In the genomic region with DNA sequence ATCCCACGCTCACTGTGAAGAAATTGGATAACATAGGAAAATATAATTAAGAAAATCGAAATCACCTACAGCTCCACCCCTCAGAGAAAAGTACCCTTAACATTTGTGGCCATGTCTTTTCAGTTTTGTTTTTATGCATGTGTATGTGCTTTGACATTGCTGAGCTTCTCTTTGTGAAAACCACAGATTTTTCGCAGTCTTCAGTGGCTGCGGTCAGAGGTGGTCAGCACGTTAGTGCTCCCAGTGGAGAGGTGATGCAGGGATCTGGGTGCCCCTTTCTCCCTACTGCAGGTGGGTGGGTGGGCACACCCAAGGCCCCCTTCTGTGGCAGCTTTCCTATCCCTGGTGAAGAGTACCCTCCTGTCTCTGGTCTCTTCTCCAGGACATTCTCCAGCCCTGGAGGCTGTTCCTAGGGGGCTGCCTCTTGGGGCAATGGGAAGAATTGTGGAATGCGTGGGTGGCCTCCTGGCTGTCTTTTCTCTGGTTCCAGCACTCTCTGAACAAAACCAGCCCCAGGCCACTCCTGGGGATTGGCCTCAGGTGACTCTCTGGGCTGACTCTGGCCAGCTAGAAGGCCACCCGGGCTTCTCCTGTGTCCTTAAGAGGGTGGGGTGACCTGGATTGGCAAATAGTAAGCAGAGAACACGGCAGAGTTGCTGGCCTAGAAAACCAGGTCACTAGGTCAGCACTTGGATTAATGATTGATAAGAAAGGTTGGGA, we compare ENCODE assay signal across 1 cellular context.
TF ChIP-seq lines count a peak whose summit lies in the region.

No MANE protein-coding gene starts in this region.

TF ChIP-seq in HepG2, 621 proteins besides CTCF, POLR2A, EP300 and RAD21 (continued from another document and continues in another):
- no peak for TF ChIP-seq EHMT2 (IDR thresholded peaks at IDR 0.05; ENCODE audit: borderline replicate concordance, low read depth, low read length)
- TF ChIP-seq AGO1 (IDR thresholded peaks at IDR 0.05; ENCODE audit: low read depth, low read length, poor library complexity, severe bottlenecking): no peak
- peak; percentile 42; the same call in 1 of the 2 replicates for TF ChIP-seq ZNF747 (CRISPR knock-in tag; IDR thresholded peaks at IDR 0.05; ENCODE audit: borderline replicate concordance)
- TF ChIP-seq, protein P1, sequence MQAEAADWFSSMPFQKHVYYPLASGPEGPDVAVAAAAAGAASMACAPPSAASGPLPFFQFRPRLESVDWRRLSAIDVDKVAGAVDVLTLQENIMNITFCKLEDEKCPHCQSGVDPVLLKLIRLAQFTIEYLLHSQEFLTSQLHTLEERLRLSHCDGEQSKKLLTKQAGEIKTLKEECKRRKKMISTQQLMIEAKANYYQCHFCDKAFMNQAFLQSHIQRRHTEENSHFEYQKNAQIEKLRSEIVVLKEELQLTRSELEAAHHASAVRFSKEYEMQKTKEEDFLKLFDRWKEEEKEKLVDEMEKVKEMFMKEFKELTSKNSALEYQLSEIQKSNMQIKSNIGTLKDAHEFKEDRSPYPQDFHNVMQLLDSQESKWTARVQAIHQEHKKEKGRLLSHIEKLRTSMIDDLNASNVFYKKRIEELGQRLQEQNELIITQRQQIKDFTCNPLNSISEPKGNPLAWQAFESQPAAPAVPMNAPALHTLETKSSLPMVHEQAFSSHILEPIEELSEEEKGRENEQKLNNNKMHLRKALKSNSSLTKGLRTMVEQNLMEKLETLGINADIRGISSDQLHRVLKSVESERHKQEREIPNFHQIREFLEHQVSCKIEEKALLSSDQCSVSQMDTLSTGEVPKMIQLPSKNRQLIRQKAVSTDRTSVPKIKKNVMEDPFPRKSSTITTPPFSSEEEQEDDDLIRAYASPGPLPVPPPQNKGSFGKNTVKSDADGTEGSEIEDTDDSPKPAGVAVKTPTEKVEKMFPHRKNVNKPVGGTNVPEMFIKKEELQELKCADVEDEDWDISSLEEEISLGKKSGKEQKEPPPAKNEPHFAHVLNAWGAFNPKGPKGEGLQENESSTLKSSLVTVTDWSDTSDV (CRISPR knock-in tag; IDR thresholded peaks at IDR 0.05): no peak; the same call in 1 of the 2 replicates
- no peak for TF ChIP-seq PHF5A (CRISPR knock-in tag; IDR thresholded peaks at IDR 0.05; ENCODE audit: low read depth, unreplicated experiment)
- TF ChIP-seq, protein P2, sequence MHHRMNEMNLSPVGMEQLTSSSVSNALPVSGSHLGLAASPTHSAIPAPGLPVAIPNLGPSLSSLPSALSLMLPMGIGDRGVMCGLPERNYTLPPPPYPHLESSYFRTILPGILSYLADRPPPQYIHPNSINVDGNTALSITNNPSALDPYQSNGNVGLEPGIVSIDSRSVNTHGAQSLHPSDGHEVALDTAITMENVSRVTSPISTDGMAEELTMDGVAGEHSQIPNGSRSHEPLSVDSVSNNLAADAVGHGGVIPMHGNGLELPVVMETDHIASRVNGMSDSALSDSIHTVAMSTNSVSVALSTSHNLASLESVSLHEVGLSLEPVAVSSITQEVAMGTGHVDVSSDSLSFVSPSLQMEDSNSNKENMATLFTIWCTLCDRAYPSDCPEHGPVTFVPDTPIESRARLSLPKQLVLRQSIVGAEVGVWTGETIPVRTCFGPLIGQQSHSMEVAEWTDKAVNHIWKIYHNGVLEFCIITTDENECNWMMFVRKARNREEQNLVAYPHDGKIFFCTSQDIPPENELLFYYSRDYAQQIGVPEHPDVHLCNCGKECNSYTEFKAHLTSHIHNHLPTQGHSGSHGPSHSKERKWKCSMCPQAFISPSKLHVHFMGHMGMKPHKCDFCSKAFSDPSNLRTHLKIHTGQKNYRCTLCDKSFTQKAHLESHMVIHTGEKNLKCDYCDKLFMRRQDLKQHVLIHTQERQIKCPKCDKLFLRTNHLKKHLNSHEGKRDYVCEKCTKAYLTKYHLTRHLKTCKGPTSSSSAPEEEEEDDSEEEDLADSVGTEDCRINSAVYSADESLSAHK (CRISPR knock-in tag; IDR thresholded peaks at IDR 0.05; ENCODE audit: borderline replicate concordance): no peak
- peak; percentile 65; the same call in 1 of the 2 replicates for TF ChIP-seq ZNF160 (CRISPR knock-in tag; IDR thresholded peaks at IDR 0.05)
- no peak for TF ChIP-seq ATF1 (CRISPR knock-in tag; IDR thresholded peaks at IDR 0.05)
- no peak for TF ChIP-seq ZNF781 (CRISPR knock-in tag; IDR thresholded peaks at IDR 0.05; ENCODE audit: borderline replicate concordance, not compliant biosample characterization)
- no peak for TF ChIP-seq ZFP36L2 (CRISPR knock-in tag; IDR thresholded peaks at IDR 0.05)
- TF ChIP-seq ZNF883 (CRISPR knock-in tag; IDR thresholded peaks at IDR 0.05; ENCODE audit: not compliant biosample characterization): no peak
- peak; percentile 47; the same call in 1 of the 2 replicates for TF ChIP-seq MTA1 (CRISPR knock-in tag; IDR thresholded peaks at IDR 0.05; ENCODE audit: borderline replicate concordance)
- TF ChIP-seq IKZF1 (IDR thresholded peaks at IDR 0.05): no peak
- no peak for TF ChIP-seq ARNTL (CRISPR knock-in tag; IDR thresholded peaks at IDR 0.05)
- no peak for TF ChIP-seq MLLT10 (CRISPR knock-in tag; IDR thresholded peaks at IDR 0.05)
- TF ChIP-seq ATM (IDR thresholded peaks at IDR 0.05; ENCODE audit: borderline replicate concordance): no peak
- TF ChIP-seq, protein P3, sequence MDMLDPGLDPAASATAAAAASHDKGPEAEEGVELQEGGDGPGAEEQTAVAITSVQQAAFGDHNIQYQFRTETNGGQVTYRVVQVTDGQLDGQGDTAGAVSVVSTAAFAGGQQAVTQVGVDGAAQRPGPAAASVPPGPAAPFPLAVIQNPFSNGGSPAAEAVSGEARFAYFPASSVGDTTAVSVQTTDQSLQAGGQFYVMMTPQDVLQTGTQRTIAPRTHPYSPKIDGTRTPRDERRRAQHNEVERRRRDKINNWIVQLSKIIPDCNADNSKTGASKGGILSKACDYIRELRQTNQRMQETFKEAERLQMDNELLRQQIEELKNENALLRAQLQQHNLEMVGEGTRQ (IDR thresholded peaks at IDR 0.05; ENCODE audit: low read depth, low read length): no peak
- TF ChIP-seq, protein P3 (CRISPR knock-in tag; IDR thresholded peaks at IDR 0.05; ENCODE audit: borderline replicate concordance): no peak
- no peak for TF ChIP-seq JDP2 (CRISPR knock-in tag; IDR thresholded peaks at IDR 0.05; ENCODE audit: borderline replicate concordance)
- TF ChIP-seq, protein P4, sequence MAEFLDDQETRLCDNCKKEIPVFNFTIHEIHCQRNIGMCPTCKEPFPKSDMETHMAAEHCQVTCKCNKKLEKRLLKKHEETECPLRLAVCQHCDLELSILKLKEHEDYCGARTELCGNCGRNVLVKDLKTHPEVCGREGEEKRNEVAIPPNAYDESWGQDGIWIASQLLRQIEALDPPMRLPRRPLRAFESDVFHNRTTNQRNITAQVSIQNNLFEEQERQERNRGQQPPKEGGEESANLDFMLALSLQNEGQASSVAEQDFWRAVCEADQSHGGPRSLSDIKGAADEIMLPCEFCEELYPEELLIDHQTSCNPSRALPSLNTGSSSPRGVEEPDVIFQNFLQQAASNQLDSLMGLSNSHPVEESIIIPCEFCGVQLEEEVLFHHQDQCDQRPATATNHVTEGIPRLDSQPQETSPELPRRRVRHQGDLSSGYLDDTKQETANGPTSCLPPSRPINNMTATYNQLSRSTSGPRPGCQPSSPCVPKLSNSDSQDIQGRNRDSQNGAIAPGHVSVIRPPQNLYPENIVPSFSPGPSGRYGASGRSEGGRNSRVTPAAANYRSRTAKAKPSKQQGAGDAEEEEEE (CRISPR knock-in tag; IDR thresholded peaks at IDR 0.05; ENCODE audit: borderline replicate concordance): no peak
- TF ChIP-seq, protein P5, sequence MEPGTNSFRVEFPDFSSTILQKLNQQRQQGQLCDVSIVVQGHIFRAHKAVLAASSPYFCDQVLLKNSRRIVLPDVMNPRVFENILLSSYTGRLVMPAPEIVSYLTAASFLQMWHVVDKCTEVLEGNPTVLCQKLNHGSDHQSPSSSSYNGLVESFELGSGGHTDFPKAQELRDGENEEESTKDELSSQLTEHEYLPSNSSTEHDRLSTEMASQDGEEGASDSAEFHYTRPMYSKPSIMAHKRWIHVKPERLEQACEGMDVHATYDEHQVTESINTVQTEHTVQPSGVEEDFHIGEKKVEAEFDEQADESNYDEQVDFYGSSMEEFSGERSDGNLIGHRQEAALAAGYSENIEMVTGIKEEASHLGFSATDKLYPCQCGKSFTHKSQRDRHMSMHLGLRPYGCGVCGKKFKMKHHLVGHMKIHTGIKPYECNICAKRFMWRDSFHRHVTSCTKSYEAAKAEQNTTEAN (CRISPR knock-in tag; conservative IDR thresholded peaks at IDR 0.05): no peak
- TF ChIP-seq, protein P6, sequence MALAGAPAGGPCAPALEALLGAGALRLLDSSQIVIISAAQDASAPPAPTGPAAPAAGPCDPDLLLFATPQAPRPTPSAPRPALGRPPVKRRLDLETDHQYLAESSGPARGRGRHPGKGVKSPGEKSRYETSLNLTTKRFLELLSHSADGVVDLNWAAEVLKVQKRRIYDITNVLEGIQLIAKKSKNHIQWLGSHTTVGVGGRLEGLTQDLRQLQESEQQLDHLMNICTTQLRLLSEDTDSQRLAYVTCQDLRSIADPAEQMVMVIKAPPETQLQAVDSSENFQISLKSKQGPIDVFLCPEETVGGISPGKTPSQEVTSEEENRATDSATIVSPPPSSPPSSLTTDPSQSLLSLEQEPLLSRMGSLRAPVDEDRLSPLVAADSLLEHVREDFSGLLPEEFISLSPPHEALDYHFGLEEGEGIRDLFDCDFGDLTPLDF (CRISPR knock-in tag; IDR thresholded peaks at IDR 0.05): no peak
- peak; percentile 91; the same call in 1 of the 2 replicates for TF ChIP-seq NCOR1 (IDR thresholded peaks at IDR 0.05; ENCODE audit: borderline replicate concordance, low read length)
- TF ChIP-seq SP4 (CRISPR knock-in tag; IDR thresholded peaks at IDR 0.05): no peak
- no peak for TF ChIP-seq NFRKB (IDR thresholded peaks at IDR 0.05)
- TF ChIP-seq, protein P7, sequence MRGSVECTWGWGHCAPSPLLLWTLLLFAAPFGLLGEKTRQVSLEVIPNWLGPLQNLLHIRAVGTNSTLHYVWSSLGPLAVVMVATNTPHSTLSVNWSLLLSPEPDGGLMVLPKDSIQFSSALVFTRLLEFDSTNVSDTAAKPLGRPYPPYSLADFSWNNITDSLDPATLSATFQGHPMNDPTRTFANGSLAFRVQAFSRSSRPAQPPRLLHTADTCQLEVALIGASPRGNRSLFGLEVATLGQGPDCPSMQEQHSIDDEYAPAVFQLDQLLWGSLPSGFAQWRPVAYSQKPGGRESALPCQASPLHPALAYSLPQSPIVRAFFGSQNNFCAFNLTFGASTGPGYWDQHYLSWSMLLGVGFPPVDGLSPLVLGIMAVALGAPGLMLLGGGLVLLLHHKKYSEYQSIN (CRISPR knock-in tag; IDR thresholded peaks at IDR 0.05; ENCODE audit: borderline replicate concordance): no peak
- TF ChIP-seq KAT7 (CRISPR knock-in tag; IDR thresholded peaks at IDR 0.05; ENCODE audit: borderline replicate concordance): no peak
- no peak for TF ChIP-seq NBN (conservative IDR thresholded peaks at IDR 0.05)
- TF ChIP-seq, protein P8, sequence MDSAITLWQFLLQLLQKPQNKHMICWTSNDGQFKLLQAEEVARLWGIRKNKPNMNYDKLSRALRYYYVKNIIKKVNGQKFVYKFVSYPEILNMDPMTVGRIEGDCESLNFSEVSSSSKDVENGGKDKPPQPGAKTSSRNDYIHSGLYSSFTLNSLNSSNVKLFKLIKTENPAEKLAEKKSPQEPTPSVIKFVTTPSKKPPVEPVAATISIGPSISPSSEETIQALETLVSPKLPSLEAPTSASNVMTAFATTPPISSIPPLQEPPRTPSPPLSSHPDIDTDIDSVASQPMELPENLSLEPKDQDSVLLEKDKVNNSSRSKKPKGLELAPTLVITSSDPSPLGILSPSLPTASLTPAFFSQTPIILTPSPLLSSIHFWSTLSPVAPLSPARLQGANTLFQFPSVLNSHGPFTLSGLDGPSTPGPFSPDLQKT (CRISPR knock-in tag; IDR thresholded peaks at IDR 0.05; ENCODE audit: borderline replicate concordance): no peak
- no peak for TF ChIP-seq ZBTB8A (CRISPR knock-in tag; IDR thresholded peaks at IDR 0.05; ENCODE audit: borderline replicate concordance, low read depth)
- no peak for TF ChIP-seq ZBTB3 (CRISPR knock-in tag; IDR thresholded peaks at IDR 0.05; ENCODE audit: borderline replicate concordance, low read depth)
- no peak for TF ChIP-seq ZNF44 (CRISPR knock-in tag; IDR thresholded peaks at IDR 0.05)
- TF ChIP-seq, protein P9, sequence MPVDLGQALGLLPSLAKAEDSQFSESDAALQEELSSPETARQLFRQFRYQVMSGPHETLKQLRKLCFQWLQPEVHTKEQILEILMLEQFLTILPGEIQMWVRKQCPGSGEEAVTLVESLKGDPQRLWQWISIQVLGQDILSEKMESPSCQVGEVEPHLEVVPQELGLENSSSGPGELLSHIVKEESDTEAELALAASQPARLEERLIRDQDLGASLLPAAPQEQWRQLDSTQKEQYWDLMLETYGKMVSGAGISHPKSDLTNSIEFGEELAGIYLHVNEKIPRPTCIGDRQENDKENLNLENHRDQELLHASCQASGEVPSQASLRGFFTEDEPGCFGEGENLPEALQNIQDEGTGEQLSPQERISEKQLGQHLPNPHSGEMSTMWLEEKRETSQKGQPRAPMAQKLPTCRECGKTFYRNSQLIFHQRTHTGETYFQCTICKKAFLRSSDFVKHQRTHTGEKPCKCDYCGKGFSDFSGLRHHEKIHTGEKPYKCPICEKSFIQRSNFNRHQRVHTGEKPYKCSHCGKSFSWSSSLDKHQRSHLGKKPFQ (CRISPR knock-in tag; IDR thresholded peaks at IDR 0.05; ENCODE audit: insufficient replicate concordance): peak; percentile 40
- TF ChIP-seq, protein P10, sequence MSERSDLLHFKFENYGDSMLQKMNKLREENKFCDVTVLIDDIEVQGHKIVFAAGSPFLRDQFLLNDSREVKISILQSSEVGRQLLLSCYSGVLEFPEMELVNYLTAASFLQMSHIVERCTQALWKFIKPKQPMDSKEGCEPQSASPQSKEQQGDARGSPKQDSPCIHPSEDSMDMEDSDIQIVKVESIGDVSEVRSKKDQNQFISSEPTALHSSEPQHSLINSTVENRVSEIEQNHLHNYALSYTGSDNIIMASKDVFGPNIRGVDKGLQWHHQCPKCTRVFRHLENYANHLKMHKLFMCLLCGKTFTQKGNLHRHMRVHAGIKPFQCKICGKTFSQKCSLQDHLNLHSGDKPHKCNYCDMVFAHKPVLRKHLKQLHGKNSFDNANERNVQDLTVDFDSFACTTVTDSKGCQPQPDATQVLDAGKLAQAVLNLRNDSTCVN (CRISPR knock-in tag; IDR thresholded peaks at IDR 0.05; ENCODE audit: borderline replicate concordance): peak; percentile 31; the same call in 1 of the 2 replicates
- TF ChIP-seq ZSCAN30 (CRISPR knock-in tag; IDR thresholded peaks at IDR 0.05): no peak
- TF ChIP-seq IKZF4 (CRISPR knock-in tag; IDR thresholded peaks at IDR 0.05; ENCODE audit: borderline replicate concordance, low read depth, not compliant biosample characterization): no peak
- no peak for TF ChIP-seq EED (CRISPR knock-in tag; IDR thresholded peaks at IDR 0.05)
- TF ChIP-seq RAD51 (IDR thresholded peaks at IDR 0.05; ENCODE audit: borderline replicate concordance): no peak
- TF ChIP-seq CAMTA2 (CRISPR knock-in tag; IDR thresholded peaks at IDR 0.05; ENCODE audit: borderline replicate concordance): no peak
- no peak; the same call in 1 of the 2 replicates for TF ChIP-seq KLF11 (CRISPR knock-in tag; IDR thresholded peaks at IDR 0.05)
- TF ChIP-seq PHB2 (IDR thresholded peaks at IDR 0.05; ENCODE audit: partially characterized antibody): no peak
